ENCODE assay signal across 1 cellular context in genomic region chr9:79461735-79462134, GRCh38.
TF ChIP-seq lines count a peak whose summit lies in the region.

No MANE protein-coding gene starts in this region.

TF ChIP-seq in SK-N-SH, 30 proteins besides CTCF, POLR2A, EP300 and RAD21 (continued from another document):
- TF ChIP-seq IRF3 (IDR thresholded peaks at IDR 0.05; ENCODE audit: low read depth, low read length) (no peak), TCF12 (IDR thresholded peaks at IDR 0.05) (peak; percentile 71)
